ENCODE assay signal across 9 cellular contexts in the genomic region with DNA sequence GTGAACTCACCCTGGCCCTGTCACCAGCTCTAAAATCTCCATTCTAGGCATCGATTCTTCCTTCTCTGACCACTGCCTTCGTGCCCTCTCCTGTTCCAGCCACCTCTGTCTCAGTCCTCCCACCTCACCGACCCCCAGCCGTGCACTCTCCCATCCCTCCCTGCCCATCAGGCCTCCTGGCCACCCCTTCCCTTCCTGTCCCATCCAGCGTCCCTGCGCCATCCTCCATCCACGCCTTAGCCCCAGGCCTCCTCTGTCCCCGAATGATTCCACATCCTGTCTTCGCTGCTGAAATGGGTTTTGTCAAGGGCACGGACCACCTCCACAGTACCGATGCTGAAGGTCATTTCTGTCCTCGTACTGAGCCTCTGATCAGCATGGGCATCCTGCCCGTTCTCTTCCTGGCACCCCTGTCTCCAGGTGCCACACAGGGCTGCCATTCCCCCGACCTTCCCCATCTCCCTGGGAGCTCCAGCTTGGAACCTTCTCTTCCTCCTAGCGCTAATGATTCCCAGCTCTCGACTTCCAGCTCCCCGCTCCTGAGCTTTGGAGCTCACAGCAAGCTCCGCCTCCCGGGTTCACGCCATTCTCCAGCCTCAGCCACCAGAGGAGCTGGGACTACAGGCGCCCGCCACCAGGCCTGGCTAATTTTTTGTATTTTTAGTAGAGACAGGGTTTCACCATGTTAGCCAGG. TPM values are rescaled to one million over a fixed set of nuclear protein-coding genes. Genes with fewer than 3 reads are reported as not detected.
A peak's percentile ranks its signal among the peaks of the same experiment; 100 is the strongest.
DNase-seq lines count a peak whose midpoint lies in the region; ATAC-seq and TF ChIP-seq lines count a peak whose summit lies in the region.
"Had no signal": no experiment of that assay in that cellular context is flagged by ENCODE, and none has a peak within 500 bp of the region (broad histone marks: within the 10 kb centered on the region; RNA-seq: fewer than 3 reads in every experiment).

No MANE protein-coding gene starts in this region.

- no peaks in the 10 kb centered on the region for H3K9me3 ChIP-seq in CD4-positive, CD25-positive, alpha-beta regulatory T cell (ENCODE audit: control insufficient read depth in 2 of 2, low read length in 2 of 2)
- H3K9me3 ChIP-seq in HEK293 (ENCODE audit: control insufficient read depth, insufficient read depth, low read depth, low read length) (no peaks in the 10 kb centered on the region), neuronal stem cell (replicated peaks in 1 of 2; ENCODE audit: control insufficient read depth in 2 of 2, insufficient read depth in 1 of 2, low read depth in 1 of 2, low read length in 2 of 2) (peaks cover 0 to 2% of the 10 kb centered on the region in 2 donors), MG63 (no peaks in the 10 kb centered on the region), right atrium auricular region (no peaks in the 10 kb centered on the region)

- H4K91ac ChIP-seq in neuronal stem cell (ENCODE audit: low read depth, low read length, poor library complexity) = no peak overlapping the region

- peak overlapping the region; percentile 48 for H2AK5ac ChIP-seq in neuronal stem cell (ENCODE audit: low read depth, low read length)

- H3K36me3 Mint-ChIP-seq in CD4-positive, CD25-positive, alpha-beta regulatory T cell = peaks cover 3% of the 10 kb centered on the region
- peaks cover 12% of the 10 kb centered on the region for H3K36me3 Mint-ChIP-seq in central memory CD8-positive, alpha-beta T cell (ENCODE audit: insufficient read depth)

- no peak overlapping the region for H3K14ac ChIP-seq in neuronal stem cell (ENCODE audit: low read length)

- no peak overlapping the region for H3K4me2 ChIP-seq in neuronal stem cell (ENCODE audit: insufficient read depth, low read length, poor library complexity, severe bottlenecking)

- no peak for DNase-seq in CD4-positive, CD25-positive, alpha-beta regulatory T cell
- no peak for DNase-seq in central memory CD8-positive, alpha-beta T cell (ENCODE audit: low spot score in 2 of 2)
- DNase-seq in neuronal stem cell (ENCODE audit: low spot score) (no peak), MG63 (no peak), right atrium auricular region (ENCODE audit: low spot score) (no peak), H4 (ENCODE audit: low spot score) (no peak)
- DNase-seq: NCI-H1694 treated with DMSO at 0.1 percent for 48 hours had no signal

- CTCF ChIA-PET in HEK293 (lab: Yijun Ruan, JAX) = interaction anchor here (0.6 to 4.3 kb wide), 8 partner anchors 11 to 342 kb away, joined by 3 to 28 read pairs (median 4); a partner anchor contains a TSS

- no peak overlapping the region for H3K4ac ChIP-seq in neuronal stem cell (ENCODE audit: low read length)

- no peak for TF ChIP-seq CTCF in HEK293 (tag by site-specific recombination; IDR thresholded peaks at IDR 0.05)
- TF ChIP-seq CTCF in right atrium auricular region (IDR thresholded peaks at IDR 0.05) = no peak

- peaks cover 0 to 28% (median 14%) of the 10 kb centered on the region in 4 donors for H3K4me1 Mint-ChIP-seq in CD4-positive, CD25-positive, alpha-beta regulatory T cell
- H3K4me1 Mint-ChIP-seq in central memory CD8-positive, alpha-beta T cell = peaks cover 41% of the 10 kb centered on the region

- H3K9ac ChIP-seq in neuronal stem cell (ENCODE audit: low read depth, low read length, poor library complexity) = peak overlapping the region; percentile 75

- POLR2A ChIA-PET in HEK293 (lab: Yijun Ruan, JAX) = interaction anchor here (0.5 to 2.2 kb wide), 5 partner anchors 12 to 55 kb away, joined by 3 to 20 read pairs (median 3); a partner anchor contains a TSS

- H3K23ac ChIP-seq in neuronal stem cell (ENCODE audit: low read depth, low read length, poor library complexity) = no peak overlapping the region

- H2BK120ac ChIP-seq in neuronal stem cell (ENCODE audit: low read depth, low read length) = no peak overlapping the region

- no peak overlapping the region for H2BK15ac ChIP-seq in neuronal stem cell (ENCODE audit: low read length)

- H3K9me3 Mint-ChIP-seq in CD4-positive, CD25-positive, alpha-beta regulatory T cell = no peaks in the 10 kb centered on the region
- H3K9me3 Mint-ChIP-seq in central memory CD8-positive, alpha-beta T cell = no peaks in the 10 kb centered on the region

- no peaks in the 10 kb centered on the region for H3K27me3 Mint-ChIP-seq in CD4-positive, CD25-positive, alpha-beta regulatory T cell
- H3K27me3 Mint-ChIP-seq in central memory CD8-positive, alpha-beta T cell = no peaks in the 10 kb centered on the region

- H2BK5ac ChIP-seq in neuronal stem cell (ENCODE audit: low read length) = peak overlapping the region; percentile 47

- no peak overlapping the region for H2BK12ac ChIP-seq in neuronal stem cell (ENCODE audit: low read length)

- peak overlapping the region in 1 of 4 donors; percentile 56 for H3K4me3 Mint-ChIP-seq in CD4-positive, CD25-positive, alpha-beta regulatory T cell
- H3K4me3 Mint-ChIP-seq in central memory CD8-positive, alpha-beta T cell = no peak overlapping the region

- H2AFZ ChIP-seq in neuronal stem cell (ENCODE audit: low read length) = no peak overlapping the region

- H3K79me1 ChIP-seq in neuronal stem cell (ENCODE audit: low read depth, low read length) = peaks cover 15% of the 10 kb centered on the region

- peaks cover 11% of the 10 kb centered on the region for H3K36me3 ChIP-seq in CD4-positive, CD25-positive, alpha-beta regulatory T cell (ENCODE audit: control insufficient read depth, insufficient read depth, low read length)
- H3K36me3 ChIP-seq in HEK293 (ENCODE audit: control insufficient read depth in 2 of 2, insufficient read depth in 1 of 2, low read length in 2 of 2) (peaks cover 9 to 55% of the 10 kb centered on the region in 2 experiments; a peak in 2 of 3 replicates), neuronal stem cell (replicated peaks in 1 of 2; ENCODE audit: control insufficient read depth in 2 of 2, insufficient read depth in 2 of 2, low read length in 2 of 2) (peaks cover 21 to 23% of the 10 kb centered on the region in 2 donors), MG63 (peaks cover 66% of the 10 kb centered on the region), right atrium auricular region (peaks cover 33% of the 10 kb centered on the region)

- no peaks in the 10 kb centered on the region for H3K27me3 ChIP-seq in CD4-positive, CD25-positive, alpha-beta regulatory T cell (ENCODE audit: control insufficient read depth, insufficient read depth, low read length)
- H3K27me3 ChIP-seq in neuronal stem cell (ENCODE audit: control insufficient read depth in 3 of 3, insufficient read depth in 3 of 3, low read depth in 1 of 3, low read length in 3 of 3) (no peaks in the 10 kb centered on the region), MG63 (no peaks in the 10 kb centered on the region), right atrium auricular region (no peaks in the 10 kb centered on the region)

- peaks cover 17% of the 10 kb centered on the region for H3K4me1 ChIP-seq in CD4-positive, CD25-positive, alpha-beta regulatory T cell (ENCODE audit: control insufficient read depth, insufficient read depth, low read length, poor library complexity, severe bottlenecking)
- H3K4me1 ChIP-seq in HEK293 (ENCODE audit: control insufficient read depth, insufficient read depth, low read length) (peaks cover 10% of the 10 kb centered on the region), neuronal stem cell (ENCODE audit: control insufficient read depth in 2 of 2, insufficient read depth in 1 of 2, low read depth in 1 of 2, low read length in 2 of 2) (peaks cover 0 to 13% of the 10 kb centered on the region in 2 donors), right atrium auricular region (peaks cover 0 to 27% of the 10 kb centered on the region in 2 donors)

- no peak overlapping the region for H4K8ac ChIP-seq in neuronal stem cell (ENCODE audit: low read depth, low read length)

- peak overlapping the region; percentile 80 to 97 (median 80) for H3K27ac Mint-ChIP-seq in CD4-positive, CD25-positive, alpha-beta regulatory T cell
- peak overlapping the region; percentile 73 for H3K27ac Mint-ChIP-seq in central memory CD8-positive, alpha-beta T cell (ENCODE audit: low read depth)

- peak overlapping the region; percentile 11 for H3K18ac ChIP-seq in neuronal stem cell (ENCODE audit: low read length)

- H3K4me3 ChIP-seq in CD4-positive, CD25-positive, alpha-beta regulatory T cell (ENCODE audit: low read depth, low read length) = no peak overlapping the region
- H3K4me3 ChIP-seq in HEK293 (ENCODE audit: low read depth, low read length) = no peak overlapping the region
- no peak overlapping the region for H3K4me3 ChIP-seq in neuronal stem cell (ENCODE audit: low read length in 2 of 2)
- H3K4me3 ChIP-seq in MG63 = no peak overlapping the region
- H3K4me3 ChIP-seq in right atrium auricular region = no peak overlapping the region

- H3K27ac ChIP-seq in CD4-positive, CD25-positive, alpha-beta regulatory T cell (ENCODE audit: insufficient read depth, low read length, poor library complexity, severe bottlenecking) = no peak overlapping the region
- H3K27ac ChIP-seq in HEK293 (ENCODE audit: extremely low read depth, low read depth, low read length) (no peak overlapping the region; the same call in 1 of the 2 replicates), neuronal stem cell (replicated peaks; ENCODE audit: low read length) (no peak overlapping the region), right atrium auricular region (no peak overlapping the region)

- WGBS in neuronal stem cell (ENCODE audit: extremely low coverage in 2 of 2, insufficient read length in 2 of 2, insufficient replicate concordance in 1 of 2), 2 donors = no CpG with 5 or more reads among the region's 22 CpGs

- ATAC-seq in CD4-positive, CD25-positive, alpha-beta regulatory T cell (ENCODE audit: low read depth in 2 of 2) = no peak
- ATAC-seq in central memory CD8-positive, alpha-beta T cell (replicated peaks; ENCODE audit: extremely low read depth, poor library complexity, severe bottlenecking) = no peak
- no peak for ATAC-seq in GM19452 (IDR thresholded peaks at IDR 0.05; ENCODE audit: unreplicated experiment)

RNA-seq across cellular contexts. Expression of a gene that starts 2.6 kb away (rescaled TPM):
- 18.7 TPM for total RNA-seq in CD4-positive, CD25-positive, alpha-beta regulatory T cell
- polyA plus RNA-seq in CD4-positive, CD25-positive, alpha-beta regulatory T cell = 10 to 100 TPM; 16.9 to 24.3 (median 20.1) TPM
- 15.8 TPM for polyA plus RNA-seq in neuronal stem cell (2013, experiment 1 of 2)
- polyA plus RNA-seq in neuronal stem cell (2013, experiment 2 of 2) = 14.6 TPM
- 27.6 and 49.4 TPM in 2 replicates for total RNA-seq in MG63 (2014; rRNA removed; shearing (Covaris generic); ENCODE audit: low replicate concordance)
- total RNA-seq in right atrium auricular region = 1 to 10 TPM; 7.0 to 9.8 TPM
- 8.4 and 10.5 TPM in 2 replicates for total RNA-seq in H4 (2014; rRNA removed; shearing (Covaris generic))

RNA-seq across cellular contexts. Expression of a gene that starts 10.5 kb away (rescaled TPM):
- 118 TPM for total RNA-seq in CD4-positive, CD25-positive, alpha-beta regulatory T cell
- 10 to 100 TPM; 58.0 to 68.8 (median 64.8) TPM for polyA plus RNA-seq in CD4-positive, CD25-positive, alpha-beta regulatory T cell
- 48.0 TPM for polyA plus RNA-seq in neuronal stem cell (2013, experiment 1 of 2)
- 48.3 TPM for polyA plus RNA-seq in neuronal stem cell (2013, experiment 2 of 2)
- 75.8 and 100 TPM in 2 replicates for total RNA-seq in MG63 (2014; rRNA removed; shearing (Covaris generic); ENCODE audit: low replicate concordance)
- total RNA-seq in right atrium auricular region = 10 to 100 TPM; 27.2 to 36.4 TPM
- 39.1 and 54.0 TPM in 2 replicates for total RNA-seq in H4 (2014; rRNA removed; shearing (Covaris generic))

RNA-seq across cellular contexts. Expression of a gene that starts 15.8 kb away (rescaled TPM):
- total RNA-seq in CD4-positive, CD25-positive, alpha-beta regulatory T cell = 3.6 TPM
- 10 to 100 TPM in 3 of 4 donors, 1 to 10 TPM in 1; 8.7 to 16.6 (median 15.8) TPM for polyA plus RNA-seq in CD4-positive, CD25-positive, alpha-beta regulatory T cell
- 1.2 TPM for polyA plus RNA-seq in neuronal stem cell (2013, experiment 1 of 2)
- 0.68 TPM for polyA plus RNA-seq in neuronal stem cell (2013, experiment 2 of 2)
- total RNA-seq in MG63 (2014; rRNA removed; shearing (Covaris generic); ENCODE audit: low replicate concordance) = 40.4 and 54.2 TPM in 2 replicates
- total RNA-seq in right atrium auricular region = 10 to 100 TPM; 16.8 to 24.8 TPM
- 12.9 and 13.5 TPM in 2 replicates for total RNA-seq in H4 (2014; rRNA removed; shearing (Covaris generic))

RNA-seq across cellular contexts. Expression of a gene that starts 39.1 kb away (rescaled TPM):
- 118 TPM for total RNA-seq in CD4-positive, CD25-positive, alpha-beta regulatory T cell
- polyA plus RNA-seq in CD4-positive, CD25-positive, alpha-beta regulatory T cell = 100 to 1,000 TPM in 1 of 4 donors, 10 to 100 TPM in 3; 77.7 to 112 (median 91.2) TPM
- polyA plus RNA-seq in neuronal stem cell (2013, experiment 1 of 2) = 80.4 TPM
- polyA plus RNA-seq in neuronal stem cell (2013, experiment 2 of 2) = 79.8 TPM
- 6.6 and 7.9 TPM in 2 replicates for total RNA-seq in MG63 (2014; rRNA removed; shearing (Covaris generic); ENCODE audit: low replicate concordance)
- 100 to 1,000 TPM in 1 of 2 donors, 10 to 100 TPM in 1; 100.0 to 163 TPM for total RNA-seq in right atrium auricular region
- total RNA-seq in H4 (2014; rRNA removed; shearing (Covaris generic)) = 14.8 and 26.3 TPM in 2 replicates

RNA-seq across cellular contexts. Expression of a gene that starts 46.6 kb away (rescaled TPM):
- 15.5 TPM for total RNA-seq in CD4-positive, CD25-positive, alpha-beta regulatory T cell
- 1 to 10 TPM; 1.7 to 3.6 (median 2.3) TPM for polyA plus RNA-seq in CD4-positive, CD25-positive, alpha-beta regulatory T cell
- 6.6 TPM for polyA plus RNA-seq in neuronal stem cell (2013, experiment 1 of 2)
- 6.9 TPM for polyA plus RNA-seq in neuronal stem cell (2013, experiment 2 of 2)
- total RNA-seq in MG63 (2014; rRNA removed; shearing (Covaris generic); ENCODE audit: low replicate concordance) = 13.4 and 15.2 TPM in 2 replicates
- total RNA-seq in right atrium auricular region = 1 to 10 TPM; 3.8 to 6.3 TPM
- 11.2 and 11.8 TPM in 2 replicates for total RNA-seq in H4 (2014; rRNA removed; shearing (Covaris generic))
